13 cellular contexts compared by ENCODE assay signal in genomic region chr2:1818404-1818803, GRCh38.
A peak's percentile ranks its signal among the peaks of the same experiment; 100 is the strongest.
DNase-seq lines count a peak whose midpoint lies in the region; ATAC-seq and TF ChIP-seq lines count a peak whose summit lies in the region.
"Had no signal": no experiment of that assay in that cellular context is flagged by ENCODE, and none has a peak within 500 bp of the region (broad histone marks: within the 10 kb centered on the region; RNA-seq: fewer than 3 reads in every experiment).

No MANE protein-coding gene starts in this region.

- no peak for TF ChIP-seq CTCF in ascending aorta (IDR thresholded peaks at IDR 0.05)
- no peak for TF ChIP-seq CTCF in thoracic aorta (IDR thresholded peaks at IDR 0.05)
- TF ChIP-seq CTCF in mammary epithelial cell (conservative IDR thresholded peaks at IDR 0.05 in 1 of 2, IDR thresholded peaks at IDR 0.05 in 1 of 2; ENCODE audit: extremely low read depth in 1 of 2, insufficient read depth in 1 of 2, low read depth in 1 of 2, low read length in 2 of 2) = no peak
- no peak for TF ChIP-seq CTCF in right lobe of liver (IDR thresholded peaks at IDR 0.05)

- peaks cover 2% of the 10 kb centered on the region for H3K4me1 Mint-ChIP-seq in activated CD4-positive, alpha-beta T cell treated with anti-CD3 and anti-CD28 coated beads for 36 hours

- in situ Hi-C loops in mammary epithelial cell (cut with MboI; ENCODE audit: low sequenced_read_pairs in 2 of 2) = no loop called here

- no peaks in the 10 kb centered on the region for H3K36me3 Mint-ChIP-seq in activated CD4-positive, alpha-beta T cell treated with anti-CD3 and anti-CD28 coated beads for 36 hours (ENCODE audit: low read depth)

- no peak overlapping the region for H3K27ac Mint-ChIP-seq in activated CD4-positive, alpha-beta T cell treated with anti-CD3 and anti-CD28 coated beads for 36 hours

- H3K27ac ChIP-seq in ascending aorta (peak overlapping the region; percentile 74 to 98), thoracic aorta (peak overlapping the region; percentile 79 to 96), mammary epithelial cell (ENCODE audit: insufficient read depth, low read depth, low read length) (no peak overlapping the region), right lobe of liver (no peak overlapping the region)

- H3K27me3 Mint-ChIP-seq in activated CD4-positive, alpha-beta T cell treated with anti-CD3 and anti-CD28 coated beads for 36 hours = peaks cover 3% of the 10 kb centered on the region

- no peaks in the 10 kb centered on the region for H3K36me3 ChIP-seq in ascending aorta
- H3K36me3 ChIP-seq in thoracic aorta = no peaks in the 10 kb centered on the region
- H3K36me3 ChIP-seq in mammary epithelial cell (ENCODE audit: insufficient read depth, low read length) = no peaks in the 10 kb centered on the region
- H3K36me3 ChIP-seq in right lobe of liver = no peaks in the 10 kb centered on the region

- H3K9ac ChIP-seq in mammary epithelial cell (ENCODE audit: insufficient read depth, low read length) = no peak overlapping the region

- dilution Hi-C loops in mammary epithelial cell (cut with HindIII; ENCODE audit: low sequenced_read_pairs) = no loop called here

- H3K79me2 ChIP-seq in mammary epithelial cell (ENCODE audit: insufficient read depth, low read length) = no peaks in the 10 kb centered on the region

- H2AFZ ChIP-seq in mammary epithelial cell (ENCODE audit: low read depth, low read length) = no peak overlapping the region

- no peaks in the 10 kb centered on the region for H4K20me1 ChIP-seq in mammary epithelial cell (ENCODE audit: insufficient read depth, low read length)

- H3K4me3 ChIP-seq in ascending aorta (no peak overlapping the region), thoracic aorta (no peak overlapping the region), mammary epithelial cell (replicated peaks in 1 of 3; ENCODE audit: insufficient read depth in 1 of 3, low read depth in 2 of 3, low read length in 3 of 3) (no peak overlapping the region), right lobe of liver (no peak overlapping the region)

- peaks cover 5 to 42% of the 10 kb centered on the region in 2 donors for H3K4me1 ChIP-seq in ascending aorta
- peaks cover 21 to 44% of the 10 kb centered on the region in 2 donors for H3K4me1 ChIP-seq in thoracic aorta (ENCODE audit: control insufficient read depth in 1 of 2, low read depth in 2 of 2)
- H3K4me1 ChIP-seq in mammary epithelial cell (ENCODE audit: insufficient read depth, low read length) = peaks cover 8% of the 10 kb centered on the region
- H3K4me1 ChIP-seq in right lobe of liver = no peaks in the 10 kb centered on the region

- H3K4me2 ChIP-seq in mammary epithelial cell (ENCODE audit: insufficient read depth, low read depth, low read length) = no peak overlapping the region

- TF ChIP-seq POLR2A in right lobe of liver (IDR thresholded peaks at IDR 0.05) = no peak

- no TSS peak for BruUV-seq in mammary epithelial cell (replicated peaks; lab: Mats Ljungman, UMichigan)

- DNase-seq in NCI-H146 (lab: John Stamatoyannopoulos, UW) = peak; percentile 65
- DNase-seq in ascending aorta (ENCODE audit: low spot score in 2 of 2) = no peak
- peak; percentile 38 for DNase-seq in kidney tubule cell (ENCODE audit: low spot score)
- DNase-seq in thoracic aorta (ENCODE audit: low spot score) = no peak
- DNase-seq in activated CD4-positive, alpha-beta T cell treated with anti-CD3 and anti-CD28 coated beads for 36 hours = no peak
- DNase-seq in activated naive CD4-positive, alpha-beta T cell treated with Interleukin-2 at 50 U/mL for 16 hours = no peak
- no peak for DNase-seq in mammary epithelial cell
- DNase-seq in right lobe of liver = no peak
- DNase-seq: DMS 273 treated with DMSO at 0.1 percent for 48 hours, Karpas-422, NCI-H2227 treated with DMSO at 0.1 percent for 48 hours, NCI-H524 treated with DMSO at 0.1 percent for 48 hours had no signal

- intact Hi-C loops in ascending aorta (cut with DNase I) = loop anchor here (5.0 kb wide), 3 partner anchors 46 to 1141 kb away; partner anchors contain the start of gene TMEM18
- intact Hi-C loops in activated CD4-positive, alpha-beta T cell treated with anti-CD3 and anti-CD28 coated beads for 36 hours (cut with DNase I, micrococcal nuclease) = no loop called here
- intact Hi-C loops in mammary epithelial cell (cut with micrococcal nuclease) = loop anchor here (5.0 kb wide), 1 partner anchor 141 kb away; no protein-coding TSS in a partner anchor
- intact Hi-C loops in right lobe of liver (cut with DNase I) = no loop called here

- H3K4me3 Mint-ChIP-seq in activated CD4-positive, alpha-beta T cell treated with anti-CD3 and anti-CD28 coated beads for 36 hours = no peak overlapping the region

- H3K27me3 ChIP-seq in ascending aorta (no peaks in the 10 kb centered on the region), thoracic aorta (replicated peaks; ENCODE audit: insufficient read depth) (no peaks in the 10 kb centered on the region), mammary epithelial cell (ENCODE audit: insufficient read depth, low read length) (no peaks in the 10 kb centered on the region), right lobe of liver (no peaks in the 10 kb centered on the region)

- ATAC-seq in thoracic aorta (ENCODE audit: insufficient number of reproducible peaks, low FRiP score, low read depth) (no peak), right lobe of liver (no peak)
- ATAC-seq in activated CD4-positive, alpha-beta T cell treated with anti-CD3 and anti-CD28 coated beads for 36 hours = no peak
- ATAC-seq: Right ventricle myocardium inferior had no signal

- CTCF ChIA-PET in activated CD4-positive, alpha-beta T cell treated with anti-CD3 and anti-CD28 coated beads for 36 hours (lab: Charles Lee) = interaction anchor here (0.6 kb wide), 1 partner anchor 154 kb away, joined by 3 read pairs; no protein-coding TSS in a partner anchor
- CTCF ChIA-PET in mammary epithelial cell (lab: Charles Lee; ENCODE audit: low non-redundant PET) = no interaction called here

- POLR2A ChIA-PET in activated CD4-positive, alpha-beta T cell treated with anti-CD3 and anti-CD28 coated beads for 36 hours (lab: Charles Lee) = no interaction called here

- no peaks in the 10 kb centered on the region for H3K9me3 Mint-ChIP-seq in activated CD4-positive, alpha-beta T cell treated with anti-CD3 and anti-CD28 coated beads for 36 hours (ENCODE audit: low read depth)

- WGBS in mammary epithelial cell (ENCODE audit: low coverage, missing lambda C conversion rate) = 73% methylated on average over 4 of the region's 8 CpGs
- 46% methylated on average over 8 of the region's 8 CpGs for WGBS in right lobe of liver (ENCODE audit: insufficient coverage, low coverage, low lambda C conversion rate, missing lambda C conversion rate)

- H3K9me3 ChIP-seq in ascending aorta (no peaks in the 10 kb centered on the region), thoracic aorta (no peaks in the 10 kb centered on the region), mammary epithelial cell (replicated peaks; ENCODE audit: insufficient read depth, low read length) (no peaks in the 10 kb centered on the region), right lobe of liver (no peaks in the 10 kb centered on the region)

Comparison
In these comparisons a context has a peak if more than half of its experiments do, and no peak if none do; other contexts are left out.
1. DNase-seq: peak in NCI-H146 (single experiment) and kidney tubule cell (single experiment); none in ascending aorta (0 of 2), thoracic aorta (single experiment), activated CD4-positive, alpha-beta T cell treated with anti-CD3 and anti-CD28 coated beads for 36 hours (single experiment), activated naive CD4-positive, alpha-beta T cell treated with Interleukin-2 at 50 U/mL for 16 hours (single experiment), mammary epithelial cell (single experiment) and right lobe of liver (0 of 3).
2. H3K27ac ChIP-seq: peak in ascending aorta (2 of 2) and thoracic aorta (2 of 2); none in mammary epithelial cell (single experiment) and right lobe of liver (0 of 3).
3. intact Hi-C loops: an anchor here in ascending aorta (5.0 kb wide) and mammary epithelial cell (5.0 kb wide); none called in activated CD4-positive, alpha-beta T cell treated with anti-CD3 and anti-CD28 coated beads for 36 hours and right lobe of liver.